Comparison of ENCODE assay signal across 8 cellular contexts in the genomic region with DNA sequence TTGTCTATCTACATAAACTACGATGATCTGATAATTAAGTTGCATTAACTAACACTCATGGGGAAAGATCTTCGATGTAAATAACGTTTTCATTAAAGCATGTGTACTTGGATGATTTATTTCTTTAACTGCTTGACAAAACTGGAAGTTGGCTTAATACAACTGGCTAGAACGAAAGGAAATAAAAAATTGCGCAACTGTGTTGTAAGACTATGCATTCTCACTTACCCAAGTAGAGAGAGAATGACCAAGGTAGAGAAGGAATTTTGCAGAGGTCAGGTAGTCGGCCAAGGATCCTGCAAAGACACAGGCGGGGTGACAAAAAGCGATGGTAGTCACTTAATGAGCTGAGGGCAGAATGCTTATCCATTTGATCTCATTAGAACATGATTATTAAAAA. TPM values are rescaled to one million over a fixed set of nuclear protein-coding genes. Genes with fewer than 3 reads are reported as not detected.
DNase-seq lines count a peak whose midpoint lies in the region; ATAC-seq and TF ChIP-seq lines count a peak whose summit lies in the region.

No MANE protein-coding gene starts in this region.

- TF ChIP-seq CTCF in chondrocyte (IDR thresholded peaks at IDR 0.05): no peak
- no peak for TF ChIP-seq CTCF in upper lobe of right lung (IDR thresholded peaks at IDR 0.05)

- H3K36me3 ChIP-seq in upper lobe of right lung: peaks cover 24% of the 10 kb centered on the region

- H3K4me3 ChIP-seq in upper lobe of right lung: peak overlapping the region; percentile 72

- peaks cover 22% of the 10 kb centered on the region for H3K4me1 ChIP-seq in upper lobe of right lung

- H3K27me3 ChIP-seq in upper lobe of right lung: no peaks in the 10 kb centered on the region

- DNase-seq in activated T-cell treated with anti-CD3 and anti-CD28 coated beads, Interleukin-2, amount 50 U/mL, for 72 hours: no peak
- no peak for DNase-seq in activated T-cell treated with anti-CD3 and anti-CD28 coated beads, Interleukin-2, amount 50 U/mL, for 48 hours
- DNase-seq in chondrocyte (ENCODE audit: low spot score): no peak
- peak; percentile 29 for DNase-seq in midbrain (lab: John Stamatoyannopoulos, UW)
- no peak for DNase-seq in upper lobe of right lung
- no peak for DNase-seq in NCI-H2081 treated with DMSO at 0.1 percent for 48 hours (lab: John Stamatoyannopoulos, UW)
- DNase-seq in cerebellum (ENCODE audit: low spot score): no peak

- H3K27ac Mint-ChIP-seq in activated T-cell treated with anti-CD3 and anti-CD28 coated beads, Interleukin-2, amount 50 U/mL, for 72 hours: no peak overlapping the region
- no peak overlapping the region for H3K27ac Mint-ChIP-seq in chondrocyte (ENCODE audit: unreplicated experiment)

- H3K9me3 Mint-ChIP-seq in activated T-cell treated with anti-CD3 and anti-CD28 coated beads, Interleukin-2, amount 50 U/mL, for 72 hours: peaks cover 0 to 2% of the 10 kb centered on the region in 2 donors
- H3K9me3 Mint-ChIP-seq in chondrocyte (ENCODE audit: low read depth): no peaks in the 10 kb centered on the region

- peak overlapping the region; percentile 78 to 82 for H3K4me3 Mint-ChIP-seq in activated T-cell treated with anti-CD3 and anti-CD28 coated beads, Interleukin-2, amount 50 U/mL, for 72 hours
- peak overlapping the region; percentile 89 for H3K4me3 Mint-ChIP-seq in chondrocyte (ENCODE audit: unreplicated experiment)

- intact Hi-C loops in upper lobe of right lung (cut with DNase I): no loop called here

- peaks cover 22% of the 10 kb centered on the region for H3K27me3 Mint-ChIP-seq in activated T-cell treated with anti-CD3 and anti-CD28 coated beads, Interleukin-2, amount 50 U/mL, for 72 hours (ENCODE audit: low read depth)
- peaks cover 3% of the 10 kb centered on the region for H3K27me3 Mint-ChIP-seq in chondrocyte (ENCODE audit: low read depth)

- peaks cover 3% of the 10 kb centered on the region in 2 donors for H3K36me3 Mint-ChIP-seq in activated T-cell treated with anti-CD3 and anti-CD28 coated beads, Interleukin-2, amount 50 U/mL, for 72 hours (ENCODE audit: insufficient read depth in 2 of 2)
- peaks cover 3% of the 10 kb centered on the region for H3K36me3 Mint-ChIP-seq in chondrocyte (ENCODE audit: low read depth)

- peak overlapping the region; percentile 94 for H3K27ac ChIP-seq in upper lobe of right lung

- ATAC-seq in activated T-cell treated with anti-CD3 and anti-CD28 coated beads, Interleukin-2, amount 50 U/mL, for 72 hours (replicated peaks in 1 of 2): no peak
- ATAC-seq in upper lobe of right lung: peak; percentile 44
- no peak for ATAC-seq in GM18858 (IDR thresholded peaks at IDR 0.05; ENCODE audit: unreplicated experiment)

- H3K4me1 Mint-ChIP-seq in activated T-cell treated with anti-CD3 and anti-CD28 coated beads, Interleukin-2, amount 50 U/mL, for 72 hours (ENCODE audit: low read depth): peaks cover 58% of the 10 kb centered on the region
- H3K4me1 Mint-ChIP-seq in chondrocyte (ENCODE audit: low read depth): peaks cover 58% of the 10 kb centered on the region

- no peaks in the 10 kb centered on the region for H3K9me3 ChIP-seq in upper lobe of right lung

RNA-seq across cellular contexts. Expression of a gene that starts 1.0 kb away (rescaled TPM):
- 1 to 10 TPM; 4.5 to 5.0 TPM for total RNA-seq in activated T-cell treated with anti-CD3 and anti-CD28 coated beads, Interleukin-2, amount 50 U/mL, for 72 hours
- 15.0 to 21.7 TPM (median 20.3 TPM) in 3 replicates for total RNA-seq in chondrocyte
- total RNA-seq in upper lobe of right lung: 169 TPM
- 11.1 TPM for total RNA-seq in cerebellum
